ENCODE assay signal across 9 cellular contexts in the genomic region with DNA sequence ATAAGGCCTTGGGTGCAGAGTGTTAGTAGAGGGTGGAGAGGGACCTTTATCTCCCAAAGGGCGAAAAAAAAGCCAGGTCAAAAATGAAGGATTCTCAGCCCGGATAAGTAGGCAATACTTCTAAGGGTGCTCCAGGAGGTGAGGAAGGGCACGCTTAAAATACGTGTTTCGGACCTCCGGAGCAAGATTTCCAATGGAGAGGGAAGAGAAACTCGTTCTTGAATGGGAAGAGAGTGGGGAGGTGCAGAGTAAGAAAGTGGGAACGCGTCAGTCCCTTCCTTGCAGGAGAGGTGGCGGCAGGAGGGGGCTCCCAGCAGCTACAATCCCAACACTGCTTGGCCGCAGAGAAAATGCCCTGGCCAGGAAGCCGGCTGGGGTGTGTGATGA. TPM values are rescaled to one million over a fixed set of nuclear protein-coding genes. Genes with fewer than 3 reads are reported as not detected.
A peak's percentile ranks its signal among the peaks of the same experiment; 100 is the strongest.
DNase-seq lines count a peak whose midpoint lies in the region; ATAC-seq, FAIRE-seq and TF ChIP-seq lines count a peak whose summit lies in the region.
"Had no signal": no experiment of that assay in that cellular context is flagged by ENCODE, and none has a peak within 500 bp of the region (broad histone marks: within the 10 kb centered on the region; RNA-seq: fewer than 3 reads in every experiment).

No MANE protein-coding gene starts in this region.

- intact Hi-C loops in kidney (cut with DNase I), result no loop called here

- no peak for ATAC-seq in activated naive CD4-positive, alpha-beta T cell treated with anti-CD3 and anti-CD28 coated beads, Interleukin-2, amount 50 U/mL, for 72 hours
- ATAC-seq in thoracic aorta (ENCODE audit: insufficient number of reproducible peaks, low FRiP score, low read depth) (no peak), HG02588 (IDR thresholded peaks at IDR 0.05; ENCODE audit: unreplicated experiment) (no peak)

- peaks cover 22% of the 10 kb centered on the region for H3K4me1 ChIP-seq in ACC112 (ENCODE audit: control insufficient read depth, insufficient read depth, low read length, unreplicated experiment)
- peaks cover 3% of the 10 kb centered on the region; the same call in 1 of the 2 replicates for H3K4me1 ChIP-seq in HEK293 (ENCODE audit: control insufficient read depth, insufficient read depth, low read length)
- H3K4me1 ChIP-seq in kidney (ENCODE audit: control insufficient read depth in 1 of 2, insufficient read depth in 1 of 2, low read depth in 1 of 2, low read length in 2 of 2), result peaks cover 16 to 23% of the 10 kb centered on the region in 2 donors
- H3K4me1 ChIP-seq in thoracic aorta (ENCODE audit: control insufficient read depth in 1 of 2, low read depth in 2 of 2), result peaks cover 20 to 26% of the 10 kb centered on the region in 2 donors

- FAIRE-seq in kidney (lab: Jason Lieb, UNC), result no peak

- H3K9me3 Mint-ChIP-seq in activated naive CD4-positive, alpha-beta T cell treated with anti-CD3 and anti-CD28 coated beads, Interleukin-2, amount 50 U/mL, for 72 hours, result no peaks in the 10 kb centered on the region

- DNase-seq in activated naive CD4-positive, alpha-beta T cell treated with anti-CD3 and anti-CD28 coated beads, Interleukin-2, amount 50 U/mL, for 72 hours (ENCODE audit: low spot score in 2 of 2), result no peak
- DNase-seq in kidney (no peak), thoracic aorta (ENCODE audit: low spot score) (no peak), GM19240 (ENCODE audit: insufficient read length, low spot score) (no peak), NCI-H1694 (lab: John Stamatoyannopoulos, UW) (no peak)

- H3K27me3 ChIP-seq in ACC112 (ENCODE audit: insufficient read depth, low read length) (no peaks in the 10 kb centered on the region), thoracic aorta (replicated peaks; ENCODE audit: insufficient read depth) (no peaks in the 10 kb centered on the region)

- H3K36me3 ChIP-seq in ACC112 (ENCODE audit: insufficient read depth, low read length) (peaks cover 8% of the 10 kb centered on the region), HEK293 (ENCODE audit: control insufficient read depth in 2 of 2, insufficient read depth in 1 of 2, low read length in 2 of 2) (peaks cover 14 to 42% of the 10 kb centered on the region in 2 experiments), kidney (ENCODE audit: control insufficient read depth in 1 of 2, insufficient read depth in 2 of 2, low read length in 2 of 2) (peaks cover 4 to 10% of the 10 kb centered on the region in 2 donors), thoracic aorta (peaks cover 17% of the 10 kb centered on the region)

- peaks cover 23% of the 10 kb centered on the region for H3K79me2 ChIP-seq in ACC112 (ENCODE audit: control insufficient read depth, insufficient read depth, low read length, unreplicated experiment)

- H3K27ac ChIP-seq in ACC112 (ENCODE audit: low read depth, low read length) (no peak overlapping the region), HEK293 (ENCODE audit: extremely low read depth, low read depth, low read length) (peak overlapping the region; percentile 65; the same call in 1 of the 2 replicates), kidney (ENCODE audit: low read depth in 2 of 2, low read length in 2 of 2) (peak overlapping the region in 1 of 2 donors; percentile 65), thoracic aorta (peak overlapping the region; percentile 62 to 79)

- POLR2A ChIA-PET in HEK293 (lab: Yijun Ruan, JAX), result interaction anchor here (0.5 to 1.6 kb wide), 5 partner anchors 8 to 929 kb away, joined by 3 to 5 read pairs (median 3); a partner anchor contains a TSS

- H3K4me3 ChIP-seq in ACC112 (ENCODE audit: low read depth, low read length) (peak overlapping the region; percentile 85), HEK293 (ENCODE audit: low read depth, low read length) (peak overlapping the region; percentile 95), kidney (ENCODE audit: low read length in 2 of 2) (peak overlapping the region; percentile 88 to 92), thoracic aorta (peak overlapping the region; percentile 97)

- TF ChIP-seq CTCF in HEK293 (tag by site-specific recombination; IDR thresholded peaks at IDR 0.05) (no peak), kidney (IDR thresholded peaks at IDR 0.05; ENCODE audit: borderline replicate concordance, extremely low read depth, insufficient read depth) (no peak), thoracic aorta (IDR thresholded peaks at IDR 0.05) (no peak)

- peak overlapping the region; percentile 61 for H2AFZ ChIP-seq in ACC112 (ENCODE audit: low read length, unreplicated experiment)

- H3K36me3 Mint-ChIP-seq in activated naive CD4-positive, alpha-beta T cell treated with anti-CD3 and anti-CD28 coated beads, Interleukin-2, amount 50 U/mL, for 72 hours, result peaks cover 14 to 16% of the 10 kb centered on the region in 2 donors

- CTCF ChIA-PET in HEK293 (lab: Yijun Ruan, JAX), result no interaction called here

- peak overlapping the region; percentile 82 to 87 for H3K9ac ChIP-seq in kidney (ENCODE audit: low read length in 2 of 2)

- H3K27ac Mint-ChIP-seq in activated naive CD4-positive, alpha-beta T cell treated with anti-CD3 and anti-CD28 coated beads, Interleukin-2, amount 50 U/mL, for 72 hours, result peak overlapping the region; percentile 85 to 99

- H3K9me3 ChIP-seq in HEK293 (ENCODE audit: control insufficient read depth, insufficient read depth, low read depth, low read length), result no peaks in the 10 kb centered on the region
- no peaks in the 10 kb centered on the region for H3K9me3 ChIP-seq in kidney (ENCODE audit: control insufficient read depth in 1 of 2, low read length in 2 of 2)
- no peaks in the 10 kb centered on the region for H3K9me3 ChIP-seq in thoracic aorta

TF ChIP-seq in HEK293, 187 proteins besides CTCF, POLR2A, EP300 and RAD21 (continues in another document):
- TF ChIP-seq ZBTB21 (tag by site-specific recombination; IDR thresholded peaks at IDR 0.05), result no peak
- TF ChIP-seq, protein P1, sequence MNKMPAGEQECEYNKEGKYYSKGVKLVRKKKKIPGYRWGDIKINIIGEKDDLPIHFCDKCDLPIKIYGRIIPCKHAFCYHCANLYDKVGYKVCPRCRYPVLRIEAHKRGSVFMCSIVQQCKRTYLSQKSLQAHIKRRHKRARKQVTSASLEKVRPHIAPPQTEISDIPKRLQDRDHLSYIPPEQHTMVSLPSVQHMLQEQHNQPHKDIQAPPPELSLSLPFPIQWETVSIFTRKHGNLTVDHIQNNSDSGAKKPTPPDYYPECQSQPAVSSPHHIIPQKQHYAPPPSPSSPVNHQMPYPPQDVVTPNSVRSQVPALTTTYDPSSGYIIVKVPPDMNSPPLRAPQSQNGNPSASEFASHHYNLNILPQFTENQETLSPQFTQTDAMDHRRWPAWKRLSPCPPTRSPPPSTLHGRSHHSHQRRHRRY (tag by site-specific recombination; IDR thresholded peaks at IDR 0.05), result no peak
- TF ChIP-seq GLIS1 (tag by site-specific recombination; IDR thresholded peaks at IDR 0.05), result 0 out of 2 replicates have a peak, but pooled peaks have one; percentile 6
- no peak for TF ChIP-seq KLF7 (tag by site-specific recombination; IDR thresholded peaks at IDR 0.05; ENCODE audit: borderline replicate concordance)
- peak; percentile 6; the same call in 1 of the 2 replicates for TF ChIP-seq GLIS2 (tag by site-specific recombination; IDR thresholded peaks at IDR 0.05)
- TF ChIP-seq, protein P2, sequence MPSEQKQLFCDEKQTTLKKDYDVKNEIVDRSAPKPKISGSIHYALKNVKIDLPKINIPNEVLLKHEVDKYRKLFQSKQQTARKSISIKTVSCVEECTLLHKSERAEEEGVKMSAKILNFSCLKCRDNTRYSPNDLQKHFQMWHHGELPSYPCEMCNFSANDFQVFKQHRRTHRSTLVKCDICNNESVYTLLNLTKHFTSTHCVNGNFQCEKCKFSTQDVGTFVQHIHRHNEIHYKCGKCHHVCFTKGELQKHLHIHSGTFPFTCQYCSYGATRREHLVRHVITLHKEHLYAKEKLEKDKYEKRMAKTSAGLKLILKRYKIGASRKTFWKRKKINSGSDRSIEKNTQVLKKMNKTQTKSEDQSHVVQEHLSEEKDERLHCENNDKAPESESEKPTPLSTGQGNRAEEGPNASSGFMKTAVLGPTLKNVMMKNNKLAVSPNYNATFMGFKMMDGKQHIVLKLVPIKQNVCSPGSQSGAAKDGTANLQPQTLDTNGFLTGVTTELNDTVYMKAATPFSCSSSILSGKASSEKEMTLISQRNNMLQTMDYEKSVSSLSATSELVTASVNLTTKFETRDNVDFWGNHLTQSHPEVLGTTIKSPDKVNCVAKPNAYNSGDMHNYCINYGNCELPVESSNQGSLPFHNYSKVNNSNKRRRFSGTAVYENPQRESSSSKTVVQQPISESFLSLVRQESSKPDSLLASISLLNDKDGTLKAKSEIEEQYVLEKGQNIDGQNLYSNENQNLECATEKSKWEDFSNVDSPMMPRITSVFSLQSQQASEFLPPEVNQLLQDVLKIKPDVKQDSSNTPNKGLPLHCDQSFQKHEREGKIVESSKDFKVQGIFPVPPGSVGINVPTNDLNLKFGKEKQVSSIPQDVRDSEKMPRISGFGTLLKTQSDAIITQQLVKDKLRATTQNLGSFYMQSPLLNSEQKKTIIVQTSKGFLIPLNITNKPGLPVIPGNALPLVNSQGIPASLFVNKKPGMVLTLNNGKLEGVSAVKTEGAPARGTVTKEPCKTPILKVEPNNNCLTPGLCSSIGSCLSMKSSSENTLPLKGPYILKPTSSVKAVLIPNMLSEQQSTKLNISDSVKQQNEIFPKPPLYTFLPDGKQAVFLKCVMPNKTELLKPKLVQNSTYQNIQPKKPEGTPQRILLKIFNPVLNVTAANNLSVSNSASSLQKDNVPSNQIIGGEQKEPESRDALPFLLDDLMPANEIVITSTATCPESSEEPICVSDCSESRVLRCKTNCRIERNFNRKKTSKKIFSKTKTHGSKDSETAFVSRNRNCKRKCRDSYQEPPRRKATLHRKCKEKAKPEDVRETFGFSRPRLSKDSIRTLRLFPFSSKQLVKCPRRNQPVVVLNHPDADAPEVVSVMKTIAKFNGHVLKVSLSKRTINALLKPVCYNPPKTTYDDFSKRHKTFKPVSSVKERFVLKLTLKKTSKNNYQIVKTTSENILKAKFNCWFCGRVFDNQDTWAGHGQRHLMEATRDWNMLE (tag by site-specific recombination; conservative IDR thresholded peaks at IDR 0.05; ENCODE audit: low read depth), result no peak
- peak; percentile 56 for TF ChIP-seq PRDM1 (tag by site-specific recombination; IDR thresholded peaks at IDR 0.05)
- no peak for TF ChIP-seq ZNF549 (tag by site-specific recombination; IDR thresholded peaks at IDR 0.05)
- TF ChIP-seq ZNF664 (tag by site-specific recombination; IDR thresholded peaks at IDR 0.05), result no peak

RNA-seq across cellular contexts. Expression of a gene that starts 0.6 kb away (rescaled TPM):
- total RNA-seq in activated naive CD4-positive, alpha-beta T cell treated with anti-CD3 and anti-CD28 coated beads, Interleukin-2, amount 50 U/mL, for 72 hours, result 10 to 100 TPM; 41.4 to 45.1 TPM
- total RNA-seq in kidney (129 TPM), thoracic aorta (100 to 1,000 TPM; 102 to 107 TPM)
- polyA plus RNA-seq in kidney (ENCODE audit: insufficient read depth, low read depth, low replicate concordance), result 48.1 TPM

RNA-seq across cellular contexts. Expression of a gene that starts 46.7 kb away (rescaled TPM):
- total RNA-seq in activated naive CD4-positive, alpha-beta T cell treated with anti-CD3 and anti-CD28 coated beads, Interleukin-2, amount 50 U/mL, for 72 hours, result under 1 TPM in 1 of 2 donors, not detected in 1; 0.55 TPM
- total RNA-seq in kidney (0.35 TPM), thoracic aorta (not detected)
- polyA plus RNA-seq in kidney (ENCODE audit: insufficient read depth, low read depth, low replicate concordance), result not detected
- total RNA-seq: glomerular endothelial cell had no signal

RNA-seq across cellular contexts. Expression of a gene that starts 50.2 kb away (rescaled TPM):
- 10 to 100 TPM; 36.2 to 50.2 TPM for total RNA-seq in activated naive CD4-positive, alpha-beta T cell treated with anti-CD3 and anti-CD28 coated beads, Interleukin-2, amount 50 U/mL, for 72 hours
- 36.4 TPM for total RNA-seq in kidney
- 127 TPM for polyA plus RNA-seq in kidney (ENCODE audit: insufficient read depth, low read depth, low replicate concordance)
- 10 to 100 TPM; 38.5 to 55.6 TPM for total RNA-seq in thoracic aorta
